In genomic region chr11:112539741-112540140, GRCh38 we compare ENCODE assay signal across 24 cellular contexts.
A peak's percentile ranks its signal among the peaks of the same experiment; 100 is the strongest.
DNase-seq lines count a peak whose midpoint lies in the region; ATAC-seq and TF ChIP-seq lines count a peak whose summit lies in the region.
"Had no signal": no experiment of that assay in that cellular context is flagged by ENCODE, and none has a peak within 500 bp of the region (broad histone marks: within the 10 kb centered on the region; RNA-seq: fewer than 3 reads in every experiment).

No MANE protein-coding gene starts in this region.

- CTCF ChIA-PET in CD4-positive, alpha-beta memory T cell (lab: Charles Lee; ENCODE audit: partially characterized antibody), result interaction anchor here (1.0 to 1.9 kb wide), 3 partner anchors 11 to 16 kb away, joined by 3 to 12 read pairs (median 3); no protein-coding TSS in a partner anchor

- in situ Hi-C loops in gastrocnemius medialis (cut with MboI; ENCODE audit: low sequenced_read_pairs in 4 of 4), result no loop called here

- H3K9me3 Mint-ChIP-seq in activated naive CD8-positive, alpha-beta T cell treated with anti-CD3 and anti-CD28 coated beads, Interleukin-2, amount 50 U/mL, for 24 hours, result no peaks in the 10 kb centered on the region
- no peaks in the 10 kb centered on the region for H3K9me3 Mint-ChIP-seq in activated naive CD8-positive, alpha-beta T cell treated with anti-CD3 and anti-CD28 coated beads for 36 hours
- peaks cover 0 to 5% (median 0%) of the 10 kb centered on the region in 8 donors for H3K9me3 Mint-ChIP-seq in CD4-positive, alpha-beta memory T cell
- H3K9me3 Mint-ChIP-seq in stimulated activated naive CD8-positive, alpha-beta T cell treated with anti-CD3 and anti-CD28 coated beads, Interleukin-15, Interleukin-2, amounts not matched to agents 100 ng/mL and 50 ng/mL, for 24 hours, result no peaks in the 10 kb centered on the region
- H3K9me3 Mint-ChIP-seq: CD8-positive, alpha-beta T cell had no signal

- intact Hi-C loops in CD4-positive, alpha-beta memory T cell (cut with micrococcal nuclease), result no loop called here
- intact Hi-C loops in gastrocnemius medialis (cut with DNase I; ENCODE audit: low total_unique reads), result no loop called here

- H3K27ac ChIP-seq in CD4-positive, alpha-beta memory T cell (ENCODE audit: low read depth, low read length), result no peak overlapping the region
- H3K27ac ChIP-seq in SJCRH30, result peak overlapping the region; percentile 7; the same call in 1 of the 2 replicates
- H3K27ac ChIP-seq in gastrocnemius medialis, result no peak overlapping the region
- H3K27ac ChIP-seq: A549, KMS-11, RWPE1 had no signal

- no peaks in the 10 kb centered on the region for H3K36me3 Mint-ChIP-seq in activated naive CD8-positive, alpha-beta T cell treated with anti-CD3 and anti-CD28 coated beads, Interleukin-2, amount 50 U/mL, for 24 hours (ENCODE audit: low read depth)
- H3K36me3 Mint-ChIP-seq in activated naive CD8-positive, alpha-beta T cell treated with anti-CD3 and anti-CD28 coated beads for 36 hours, result no peaks in the 10 kb centered on the region
- no peaks in the 10 kb centered on the region for H3K36me3 Mint-ChIP-seq in CD4-positive, alpha-beta memory T cell
- no peaks in the 10 kb centered on the region for H3K36me3 Mint-ChIP-seq in stimulated activated naive CD8-positive, alpha-beta T cell treated with anti-CD3 and anti-CD28 coated beads, Interleukin-15, Interleukin-2, amounts not matched to agents 100 ng/mL and 50 ng/mL, for 24 hours (ENCODE audit: low read depth)
- H3K36me3 Mint-ChIP-seq: CD8-positive, alpha-beta T cell had no signal

- no peak overlapping the region for H3K4me3 Mint-ChIP-seq in activated naive CD8-positive, alpha-beta T cell treated with anti-CD3 and anti-CD28 coated beads, Interleukin-2, amount 50 U/mL, for 24 hours
- no peak overlapping the region for H3K4me3 Mint-ChIP-seq in activated naive CD8-positive, alpha-beta T cell treated with anti-CD3 and anti-CD28 coated beads for 36 hours
- H3K4me3 Mint-ChIP-seq in CD4-positive, alpha-beta memory T cell, result peak overlapping the region in 5 of 8 donors; percentile 8 to 56 (median 48)
- no peak overlapping the region for H3K4me3 Mint-ChIP-seq in stimulated activated naive CD8-positive, alpha-beta T cell treated with anti-CD3 and anti-CD28 coated beads, Interleukin-15, Interleukin-2, amounts not matched to agents 100 ng/mL and 50 ng/mL, for 24 hours
- H3K4me3 Mint-ChIP-seq: B cell; CD8-positive, alpha-beta T cell had no signal

- H3K4me1 ChIP-seq in CD4-positive, alpha-beta memory T cell (ENCODE audit: insufficient read depth, low read length), result peaks cover 32% of the 10 kb centered on the region
- H3K4me1 ChIP-seq in SJCRH30 (peaks cover 19% of the 10 kb centered on the region), gastrocnemius medialis (peaks cover 0 to 12% of the 10 kb centered on the region in 2 donors), BE2C (no peaks in the 10 kb centered on the region)
- H3K4me1 ChIP-seq: A549 had no signal

- peaks cover 3% of the 10 kb centered on the region for H3K27me3 Mint-ChIP-seq in activated naive CD8-positive, alpha-beta T cell treated with anti-CD3 and anti-CD28 coated beads, Interleukin-2, amount 50 U/mL, for 24 hours
- H3K27me3 Mint-ChIP-seq in activated naive CD8-positive, alpha-beta T cell treated with anti-CD3 and anti-CD28 coated beads for 36 hours, result no peaks in the 10 kb centered on the region
- peaks cover 6 to 10% of the 10 kb centered on the region in 2 donors for H3K27me3 Mint-ChIP-seq in CD4-positive, alpha-beta memory T cell
- H3K27me3 Mint-ChIP-seq in stimulated activated naive CD8-positive, alpha-beta T cell treated with anti-CD3 and anti-CD28 coated beads, Interleukin-15, Interleukin-2, amounts not matched to agents 100 ng/mL and 50 ng/mL, for 24 hours, result peaks cover 13% of the 10 kb centered on the region

- POLR2A ChIA-PET in CD4-positive, alpha-beta memory T cell (lab: Charles Lee; ENCODE audit: partially characterized antibody), result interaction anchor here (0.7 to 1.7 kb wide), 3 partner anchors 11 to 22 kb away, joined by 3 to 5 read pairs (median 3); no protein-coding TSS in a partner anchor

- H3K9me3 ChIP-seq in CD4-positive, alpha-beta memory T cell (ENCODE audit: control insufficient read depth in 1 of 2, low read length in 2 of 2), result no peaks in the 10 kb centered on the region
- H3K9me3 ChIP-seq in SJCRH30 (replicated peaks), result no peaks in the 10 kb centered on the region
- no peaks in the 10 kb centered on the region for H3K9me3 ChIP-seq in gastrocnemius medialis
- H3K9me3 ChIP-seq in BE2C, result no peaks in the 10 kb centered on the region
- H3K9me3 ChIP-seq: A549 had no signal

- no peak for DNase-seq in activated naive CD8-positive, alpha-beta T cell treated with anti-CD3 and anti-CD28 coated beads, Interleukin-2, amount 50 U/mL, for 24 hours
- DNase-seq in activated naive CD8-positive, alpha-beta T cell treated with anti-CD3 and anti-CD28 coated beads for 36 hours, result no peak
- DNase-seq in CD4-positive, alpha-beta memory T cell, result no peak
- no peak for DNase-seq in SJCRH30
- no peak for DNase-seq in gastrocnemius medialis
- DNase-seq in BE2C, result no peak
- DNase-seq: Calu3; CD8-positive, alpha-beta T cell; DMS153; IMR-90; NCI-H1092 treated with DMSO at 0.1 percent for 48 hours; NCI-H1436 treated with DMSO at 0.1 percent for 48 hours; NCI-H1930; NCI-H2227 treated with DMSO at 0.1 percent for 48 hours; NCI-H510A treated with DMSO at 0.1 percent for 48 hours; NCI-H748 treated with DMSO at 0.1 percent for 48 hours; NK-92 treated with Interleukin-12 subunit alpha and Interleukin-12 subunit beta, amount 100 ng/mL, for 24 hours; SHP77 treated with DMSO at 0.1 percent for 48 hours had no signal

- no peak for ATAC-seq in activated naive CD8-positive, alpha-beta T cell treated with anti-CD3 and anti-CD28 coated beads, Interleukin-2, amount 50 U/mL, for 24 hours
- ATAC-seq in gastrocnemius medialis (no peak), HG02610 (IDR thresholded peaks at IDR 0.05; ENCODE audit: unreplicated experiment) (no peak)
- ATAC-seq: A549; CD8-positive, alpha-beta T cell had no signal

- TF ChIP-seq CTCF in gastrocnemius medialis (IDR thresholded peaks at IDR 0.05 in 4 of 5, conservative IDR thresholded peaks at IDR 0.05 in 1 of 5) (no peak), BE2C (IDR thresholded peaks at IDR 0.05; ENCODE audit: low read depth, low read length) (no peak)

- H3K4me3 ChIP-seq in CD4-positive, alpha-beta memory T cell (ENCODE audit: low read length in 2 of 2), result no peak overlapping the region
- H3K4me3 ChIP-seq in SJCRH30 (no peak overlapping the region), gastrocnemius medialis (no peak overlapping the region), BE2C (ENCODE audit: low read depth, low read length) (no peak overlapping the region)
- H3K4me3 ChIP-seq: A549 had no signal

- H3K27ac Mint-ChIP-seq in activated naive CD8-positive, alpha-beta T cell treated with anti-CD3 and anti-CD28 coated beads, Interleukin-2, amount 50 U/mL, for 24 hours, result peak overlapping the region; percentile 61
- no peak overlapping the region for H3K27ac Mint-ChIP-seq in activated naive CD8-positive, alpha-beta T cell treated with anti-CD3 and anti-CD28 coated beads for 36 hours
- H3K27ac Mint-ChIP-seq in CD4-positive, alpha-beta memory T cell, result peak overlapping the region in 5 of 7 donors; percentile 6 to 49 (median 19)
- H3K27ac Mint-ChIP-seq in stimulated activated naive CD8-positive, alpha-beta T cell treated with anti-CD3 and anti-CD28 coated beads, Interleukin-15, Interleukin-2, amounts not matched to agents 100 ng/mL and 50 ng/mL, for 24 hours, result peak overlapping the region; percentile 62
- H3K27ac Mint-ChIP-seq: B cell; CD8-positive, alpha-beta T cell had no signal

- TF ChIP-seq POLR2A in gastrocnemius medialis (IDR thresholded peaks at IDR 0.05), result no peak

- H3K36me3 ChIP-seq in CD4-positive, alpha-beta memory T cell (ENCODE audit: insufficient read depth, low read length), result no peaks in the 10 kb centered on the region
- H3K36me3 ChIP-seq in SJCRH30 (no peaks in the 10 kb centered on the region), gastrocnemius medialis (no peaks in the 10 kb centered on the region), BE2C (no peaks in the 10 kb centered on the region)

- peaks cover 23% of the 10 kb centered on the region for H3K4me1 Mint-ChIP-seq in activated naive CD8-positive, alpha-beta T cell treated with anti-CD3 and anti-CD28 coated beads, Interleukin-2, amount 50 U/mL, for 24 hours
- H3K4me1 Mint-ChIP-seq in activated naive CD8-positive, alpha-beta T cell treated with anti-CD3 and anti-CD28 coated beads for 36 hours, result peaks cover 14% of the 10 kb centered on the region
- peaks cover 18 to 62% (median 49%) of the 10 kb centered on the region in 4 donors for H3K4me1 Mint-ChIP-seq in CD4-positive, alpha-beta memory T cell
- H3K4me1 Mint-ChIP-seq in stimulated activated naive CD8-positive, alpha-beta T cell treated with anti-CD3 and anti-CD28 coated beads, Interleukin-15, Interleukin-2, amounts not matched to agents 100 ng/mL and 50 ng/mL, for 24 hours (ENCODE audit: low read depth), result peaks cover 26% of the 10 kb centered on the region
- H3K4me1 Mint-ChIP-seq: B cell had no signal

- H3K27me3 ChIP-seq in CD4-positive, alpha-beta memory T cell (ENCODE audit: insufficient read depth, low read length), result no peaks in the 10 kb centered on the region
- H3K27me3 ChIP-seq in SJCRH30, result no peaks in the 10 kb centered on the region
- no peaks in the 10 kb centered on the region for H3K27me3 ChIP-seq in gastrocnemius medialis
- no peaks in the 10 kb centered on the region for H3K27me3 ChIP-seq in BE2C

Comparison
In these comparisons a context has a peak if more than half of its experiments do, and no peak if none do; other contexts are left out.
1. H3K4me3 Mint-ChIP-seq: peak in CD4-positive, alpha-beta memory T cell (5 of 8); none in activated naive CD8-positive, alpha-beta T cell treated with anti-CD3 and anti-CD28 coated beads, Interleukin-2, amount 50 U/mL, for 24 hours (single experiment), activated naive CD8-positive, alpha-beta T cell treated with anti-CD3 and anti-CD28 coated beads for 36 hours (single experiment) and stimulated activated naive CD8-positive, alpha-beta T cell treated with anti-CD3 and anti-CD28 coated beads, Interleukin-15, Interleukin-2, amounts not matched to agents 100 ng/mL and 50 ng/mL, for 24 hours (single experiment).